Comparison of ENCODE assay signal across 21 cellular contexts in genomic region chr1:14910947-14911721, GRCh38.
DNase-seq lines count a peak whose midpoint lies in the region; ATAC-seq, FAIRE-seq and TF ChIP-seq lines count a peak whose summit lies in the region.
"Had no signal": no experiment of that assay in that cellular context is flagged by ENCODE, and none has a peak within 500 bp of the region (broad histone marks: within the 10 kb centered on the region; RNA-seq: fewer than 3 reads in every experiment).

No MANE protein-coding gene starts in this region.

- H3K4me3 ChIP-seq in bronchial epithelial cell (ENCODE audit: low read depth, low read length) (no peak overlapping the region), tibial artery (no peak overlapping the region), testis (no peak overlapping the region)
- H3K4me3 ChIP-seq: dorsolateral prefrontal cortex, psoas muscle had no signal

- H3K27ac ChIP-seq in layer of hippocampus (ENCODE audit: low read depth, low read length) (peak overlapping the region; percentile 38), tibial artery (peak overlapping the region; percentile 58 to 76), testis (no peak overlapping the region)
- H3K27ac ChIP-seq: psoas muscle had no signal

- intact Hi-C loops in tibial artery (cut with DNase I; ENCODE audit: low total_unique reads), result loop anchor here (10.0 kb wide), 1 partner anchor 184 kb away; no protein-coding TSS in a partner anchor
- intact Hi-C loops in testis (cut with DNase I; ENCODE audit: low total_unique reads), result no loop called here

- H3K27me3 ChIP-seq in bronchial epithelial cell (ENCODE audit: control insufficient read depth, insufficient read depth, low read length) (no peaks in the 10 kb centered on the region), layer of hippocampus (ENCODE audit: control insufficient read depth, insufficient read depth, low read length) (no peaks in the 10 kb centered on the region), tibial artery (no peaks in the 10 kb centered on the region), testis (no peaks in the 10 kb centered on the region)
- H3K27me3 ChIP-seq: dorsolateral prefrontal cortex had no signal

- 64 to 73% methylated on average over 4 to 12 of the region's 12 CpGs for WGBS in testis, 2 donors

- DNase-seq in M059J (ENCODE audit: low read depth) (peak; percentile 84), bronchial epithelial cell (ENCODE audit: low read depth) (peak; percentile 79), tibial artery (peak in 1 of 2 donors; percentile 72), immature natural killer cell (no peak), dedifferentiated amniotic fluid mesenchymal stem cell (ENCODE audit: extremely low spot score) (no peak), testis (no peak), WTC11 (ENCODE audit: low spot score) (no peak)
- DNase-seq: activated CD4-positive, alpha-beta T cell treated with anti-CD3 and anti-CD28 coated beads for 1 hour; activated T-cell treated with anti-CD3 and anti-CD28 coated beads, Interleukin-2, amount 50 U/mL, for 48 hours; amygdala; dorsolateral prefrontal cortex; KG1; NCI-H1694; NCI-H526 treated with DMSO at 0.1 percent for 48 hours; RPMI8226; stimulated activated CD4-positive, alpha-beta T cell treated with anti-CD3 and anti-CD28 coated beads, Interleukin-2, amount 100 ng/mL, for 48 hours had no signal

- H3K4me1 ChIP-seq in tibial artery (peaks cover 0 to 43% (median 29%) of the 10 kb centered on the region in 4 donors), testis (peaks cover 20% of the 10 kb centered on the region)
- H3K4me1 ChIP-seq: psoas muscle had no signal

- CTCF ChIA-PET in WTC11 (lab: Charles Lee), result interaction anchor here (1.0 to 1.1 kb wide), 2 partner anchors 107 to 109 kb away, joined by 3 read pairs; no protein-coding TSS in a partner anchor

- ATAC-seq in WTC11, result no peak
- ATAC-seq: psoas muscle had no signal

- POLR2A ChIA-PET in WTC11 (lab: Charles Lee), result no interaction called here

- peaks cover 0 to 5% (median 0%) of the 10 kb centered on the region in 3 donors for H3K27me3 Mint-ChIP-seq in immature natural killer cell (ENCODE audit: low read depth in 3 of 3)
- H3K27me3 Mint-ChIP-seq in WTC11 (ENCODE audit: low read depth), result no peaks in the 10 kb centered on the region

- H3K4me1 Mint-ChIP-seq in immature natural killer cell (no peaks in the 10 kb centered on the region), WTC11 (peaks cover 51% of the 10 kb centered on the region)
- H3K4me1 Mint-ChIP-seq: CD14-positive monocyte had no signal

- no peak overlapping the region for H3K27ac Mint-ChIP-seq in immature natural killer cell
- no peak overlapping the region; the same call in 1 of the 2 replicates for H3K27ac Mint-ChIP-seq in WTC11

- H3K36me3 ChIP-seq in bronchial epithelial cell (ENCODE audit: control insufficient read depth, insufficient read depth, low read length) (no peaks in the 10 kb centered on the region), tibial artery (no peaks in the 10 kb centered on the region), testis (ENCODE audit: low read depth, missing control alignments) (no peaks in the 10 kb centered on the region)

- H3K9me3 Mint-ChIP-seq in immature natural killer cell (no peaks in the 10 kb centered on the region), WTC11 (peaks cover 3% of the 10 kb centered on the region; the same call in 1 of the 2 replicates)
- H3K9me3 Mint-ChIP-seq: CD14-positive monocyte had no signal

- peak; percentile 92 for FAIRE-seq in bronchial epithelial cell (lab: Jason Lieb, UNC)
- FAIRE-seq: frontal cortex, G401.6 had no signal

- H3K4me3 Mint-ChIP-seq in immature natural killer cell (no peak overlapping the region), WTC11 (no peak overlapping the region)
- H3K4me3 Mint-ChIP-seq: CD14-positive monocyte had no signal

- TF ChIP-seq CTCF in bronchial epithelial cell (IDR thresholded peaks at IDR 0.05; ENCODE audit: insufficient read depth, low read length, severe bottlenecking) (no peak), tibial artery (IDR thresholded peaks at IDR 0.05) (no peak), testis (IDR thresholded peaks at IDR 0.05) (no peak), WTC11 (IDR thresholded peaks at IDR 0.05) (no peak)

- H3K9me3 ChIP-seq in tibial artery, result no peaks in the 10 kb centered on the region
- H3K9me3 ChIP-seq in testis, result no peaks in the 10 kb centered on the region
- H3K9me3 ChIP-seq: psoas muscle had no signal

- no peak for TF ChIP-seq POLR2A in testis (IDR thresholded peaks at IDR 0.05)

- H3K36me3 Mint-ChIP-seq in immature natural killer cell (no peaks in the 10 kb centered on the region), WTC11 (no peaks in the 10 kb centered on the region)
- H3K36me3 Mint-ChIP-seq: CD14-positive monocyte had no signal

TF ChIP-seq in WTC11, 78 proteins besides CTCF, POLR2A, EP300 and RAD21 (continues in another document):
- TF ChIP-seq GTF2I (CRISPR knock-in tag; conservative IDR thresholded peaks at IDR 0.05) (no peak), AR (CRISPR knock-in tag; IDR thresholded peaks at IDR 0.05) (no peak), USF1 (CRISPR knock-in tag; IDR thresholded peaks at IDR 0.05) (no peak), MLX (CRISPR knock-in tag; IDR thresholded peaks at IDR 0.05) (no peak), ZMAT4 (CRISPR knock-in tag; IDR thresholded peaks at IDR 0.05) (no peak), ETV6 (CRISPR knock-in tag; IDR thresholded peaks at IDR 0.05) (no peak), ATF3 (CRISPR knock-in tag; conservative IDR thresholded peaks at IDR 0.05) (no peak), TEAD1 (CRISPR knock-in tag; IDR thresholded peaks at IDR 0.05) (no peak), JAZF1 (CRISPR knock-in tag; IDR thresholded peaks at IDR 0.05) (no peak), ZNF396 (CRISPR knock-in tag; IDR thresholded peaks at IDR 0.05; ENCODE audit: borderline replicate concordance) (no peak), NFYB (CRISPR knock-in tag; conservative IDR thresholded peaks at IDR 0.05; ENCODE audit: low read depth) (no peak), JUN (CRISPR knock-in tag; IDR thresholded peaks at IDR 0.05) (no peak), PREB (CRISPR knock-in tag; IDR thresholded peaks at IDR 0.05; ENCODE audit: borderline replicate concordance) (no peak)

Comparison
In these comparisons a context has a peak if more than half of its experiments do, and no peak if none do; other contexts are left out.
1. DNase-seq: peak in M059J (single experiment) and bronchial epithelial cell (single experiment); none in immature natural killer cell (0 of 3), dedifferentiated amniotic fluid mesenchymal stem cell (single experiment), testis (single experiment) and WTC11 (single experiment).
2. H3K27ac ChIP-seq: peak in layer of hippocampus (single experiment) and tibial artery (2 of 2); none in testis (0 of 2).